Comparison of ENCODE assay signal across 21 cellular contexts in genomic region chr16:57588821-57589220, GRCh38. TPM values are rescaled to one million over a fixed set of nuclear protein-coding genes. Genes with fewer than 3 reads are reported as not detected.
A peak's percentile ranks its signal among the peaks of the same experiment; 100 is the strongest.
DNase-seq lines count a peak whose midpoint lies in the region; ATAC-seq and TF ChIP-seq lines count a peak whose summit lies in the region.
"Had no signal": no experiment of that assay in that cellular context is flagged by ENCODE, and none has a peak within 500 bp of the region (broad histone marks: within the 10 kb centered on the region; RNA-seq: fewer than 3 reads in every experiment).

No MANE protein-coding gene starts in this region.

- H3K27ac ChIP-seq in sigmoid colon, result no peak overlapping the region
- H3K27ac ChIP-seq: SJCRH30 had no signal

- H3K4me1 ChIP-seq in sigmoid colon, result peaks cover 0 to 8% (median 3%) of the 10 kb centered on the region in 4 donors
- H3K4me1 ChIP-seq: SJCRH30 had no signal

- H3K36me3 ChIP-seq in sigmoid colon, result no peaks in the 10 kb centered on the region
- H3K36me3 ChIP-seq: SJCRH30 had no signal

- no peak for ATAC-seq in activated CD8-positive, alpha-beta memory T cell treated with anti-CD3 and anti-CD28 coated beads, Interleukin-2, amount 10 ng/mL, durations not matched to agents 7 days and 5 days
- ATAC-seq in activated CD8-positive, alpha-beta T cell treated with anti-CD3 and anti-CD28 coated beads, Interleukin-2, amount 10 ng/mL, durations not matched to agents 7 days and 5 days, result no peak
- ATAC-seq in left lobe of liver (no peak), GM21367 (IDR thresholded peaks at IDR 0.05; ENCODE audit: unreplicated experiment) (no peak)
- ATAC-seq: CD8-positive, alpha-beta T cell; Panc1 had no signal

- H3K4me3 ChIP-seq in sigmoid colon, result no peak overlapping the region
- H3K4me3 ChIP-seq: SJCRH30 had no signal

- DNase-seq in activated CD8-positive, alpha-beta memory T cell treated with anti-CD3 and anti-CD28 coated beads, Interleukin-2, amount 10 ng/mL, durations not matched to agents 7 days and 5 days, result peak; percentile 39
- DNase-seq in activated CD8-positive, alpha-beta memory T cell treated with anti-CD3 and anti-CD28 coated beads, Interleukin-2, amount 50 U/mL, for 4 hours, result no peak
- no peak for DNase-seq in activated CD8-positive, alpha-beta T cell treated with anti-CD3 and anti-CD28 coated beads, Interleukin-2, amount 10 ng/mL, durations not matched to agents 7 days and 5 days
- peak; percentile 19 for DNase-seq in left lobe of liver (ENCODE audit: low spot score)
- DNase-seq in sigmoid colon, result peak; percentile 5
- no peak for DNase-seq in COLO668 (lab: John Stamatoyannopoulos, UW; ENCODE audit: unreplicated experiment)
- no peak for DNase-seq in NCI-H524 (lab: John Stamatoyannopoulos, UW)
- DNase-seq: AML-193, C1 segment of cervical spinal cord, GDM1, Karpas-422, MV-4-11, NCI-H1694, SJCRH30 had no signal

- CTCF ChIA-PET in activated CD8-positive, alpha-beta memory T cell treated with anti-CD3 and anti-CD28 coated beads, Interleukin-2, amount 10 ng/mL, durations not matched to agents 7 days and 5 days (lab: Charles Lee), result interaction anchor here (1.0 to 27.4 kb wide), 5 partner anchors 10 to 62 kb away, joined by 3 to 559 read pairs (median 210); partner anchors contain the start of gene ADGRG5
- CTCF ChIA-PET in activated CD8-positive, alpha-beta T cell treated with anti-CD3 and anti-CD28 coated beads, Interleukin-2, amount 10 ng/mL, durations not matched to agents 7 days and 5 days (lab: Charles Lee), result interaction anchor here (0.7 to 7.7 kb wide), 4 partner anchors 10 to 60 kb away, joined by 3 to 179 read pairs (median 75); no protein-coding TSS in a partner anchor

- 84% methylated on average over 6 of the region's 6 CpGs for WGBS in sigmoid colon, 2 donors

- intact Hi-C loops in sigmoid colon (cut with DNase I), result no loop called here

- peaks cover 0 to 9% (median 9%) of the 10 kb centered on the region in 3 donors for H3K27me3 ChIP-seq in sigmoid colon

- peak overlapping the region; percentile 77 for H3K27ac Mint-ChIP-seq in activated CD8-positive, alpha-beta memory T cell treated with anti-CD3 and anti-CD28 coated beads, Interleukin-2, amount 10 ng/mL, durations not matched to agents 7 days and 5 days
- H3K27ac Mint-ChIP-seq in activated CD8-positive, alpha-beta T cell treated with anti-CD3 and anti-CD28 coated beads, Interleukin-2, amount 10 ng/mL, durations not matched to agents 7 days and 5 days, result peak overlapping the region; percentile 41

- no peaks in the 10 kb centered on the region for H3K9me3 Mint-ChIP-seq in activated CD8-positive, alpha-beta memory T cell treated with anti-CD3 and anti-CD28 coated beads, Interleukin-2, amount 10 ng/mL, durations not matched to agents 7 days and 5 days (ENCODE audit: low read depth)
- H3K9me3 Mint-ChIP-seq in activated CD8-positive, alpha-beta T cell treated with anti-CD3 and anti-CD28 coated beads, Interleukin-2, amount 10 ng/mL, durations not matched to agents 7 days and 5 days (ENCODE audit: insufficient read depth), result peaks cover 8% of the 10 kb centered on the region
- H3K9me3 Mint-ChIP-seq: CD8-positive, alpha-beta T cell had no signal

- no peaks in the 10 kb centered on the region for H3K27me3 Mint-ChIP-seq in activated CD8-positive, alpha-beta memory T cell treated with anti-CD3 and anti-CD28 coated beads, Interleukin-2, amount 10 ng/mL, durations not matched to agents 7 days and 5 days
- H3K27me3 Mint-ChIP-seq in activated CD8-positive, alpha-beta T cell treated with anti-CD3 and anti-CD28 coated beads, Interleukin-2, amount 10 ng/mL, durations not matched to agents 7 days and 5 days (ENCODE audit: low read depth), result no peaks in the 10 kb centered on the region

- peaks cover 9% of the 10 kb centered on the region for H3K36me3 Mint-ChIP-seq in activated CD8-positive, alpha-beta memory T cell treated with anti-CD3 and anti-CD28 coated beads, Interleukin-2, amount 10 ng/mL, durations not matched to agents 7 days and 5 days
- peaks cover 22% of the 10 kb centered on the region for H3K36me3 Mint-ChIP-seq in activated CD8-positive, alpha-beta T cell treated with anti-CD3 and anti-CD28 coated beads, Interleukin-2, amount 10 ng/mL, durations not matched to agents 7 days and 5 days (ENCODE audit: low read depth)
- H3K36me3 Mint-ChIP-seq: CD8-positive, alpha-beta T cell had no signal

- TF ChIP-seq POLR2A in sigmoid colon (IDR thresholded peaks at IDR 0.05), result no peak

- POLR2A ChIA-PET in activated CD8-positive, alpha-beta T cell treated with anti-CD3 and anti-CD28 coated beads, Interleukin-2, amount 10 ng/mL, durations not matched to agents 7 days and 5 days (lab: Charles Lee), result interaction anchor here (0.6 kb wide), 1 partner anchor 966 kb away, joined by 4 read pairs; no protein-coding TSS in a partner anchor

- no peak overlapping the region for H3K4me3 Mint-ChIP-seq in activated CD8-positive, alpha-beta memory T cell treated with anti-CD3 and anti-CD28 coated beads, Interleukin-2, amount 10 ng/mL, durations not matched to agents 7 days and 5 days
- H3K4me3 Mint-ChIP-seq in activated CD8-positive, alpha-beta T cell treated with anti-CD3 and anti-CD28 coated beads, Interleukin-2, amount 10 ng/mL, durations not matched to agents 7 days and 5 days, result no peak overlapping the region
- H3K4me3 Mint-ChIP-seq: CD8-positive, alpha-beta T cell had no signal

- no peak for TF ChIP-seq CTCF in sigmoid colon (IDR thresholded peaks at IDR 0.05)

- TF ChIP-seq EP300 in sigmoid colon (IDR thresholded peaks at IDR 0.05), result no peak

- H3K4me1 Mint-ChIP-seq in activated CD8-positive, alpha-beta memory T cell treated with anti-CD3 and anti-CD28 coated beads, Interleukin-2, amount 10 ng/mL, durations not matched to agents 7 days and 5 days, result peaks cover 66% of the 10 kb centered on the region
- H3K4me1 Mint-ChIP-seq in activated CD8-positive, alpha-beta T cell treated with anti-CD3 and anti-CD28 coated beads, Interleukin-2, amount 10 ng/mL, durations not matched to agents 7 days and 5 days (ENCODE audit: low read depth), result peaks cover 79% of the 10 kb centered on the region

- no peaks in the 10 kb centered on the region for H3K9me3 ChIP-seq in sigmoid colon
- H3K9me3 ChIP-seq: SJCRH30 had no signal

RNA-seq across cellular contexts. Expression of gene ADGRG1, which starts 39.6 kb away (rescaled TPM):
- 10 to 100 TPM in 1 of 2 experiments, 1 to 10 TPM in 1; 7.3 to 19.9 TPM for total RNA-seq in activated CD8-positive, alpha-beta memory T cell treated with anti-CD3 and anti-CD28 coated beads, Interleukin-2, amount 10 ng/mL, durations not matched to agents 7 days and 5 days
- 1 to 10 TPM; 3.3 to 3.7 TPM for total RNA-seq in activated CD8-positive, alpha-beta T cell treated with anti-CD3 and anti-CD28 coated beads, Interleukin-2, amount 10 ng/mL, durations not matched to agents 7 days and 5 days
- total RNA-seq in left lobe of liver (5.1 TPM), sigmoid colon (1 to 10 TPM; 5.0 to 8.0 (median 6.7) TPM)
- polyA plus RNA-seq in sigmoid colon, result 10 to 100 TPM in 1 of 3 donors, 1 to 10 TPM in 2; 5.3 to 36.3 (median 7.8) TPM

RNA-seq across cellular contexts. Expression of gene ADGRG5, which starts 46.4 kb away (rescaled TPM):
- 10 to 100 TPM; 34.4 to 47.9 TPM for total RNA-seq in activated CD8-positive, alpha-beta memory T cell treated with anti-CD3 and anti-CD28 coated beads, Interleukin-2, amount 10 ng/mL, durations not matched to agents 7 days and 5 days
- 10 to 100 TPM; 16.0 to 18.1 TPM for total RNA-seq in activated CD8-positive, alpha-beta T cell treated with anti-CD3 and anti-CD28 coated beads, Interleukin-2, amount 10 ng/mL, durations not matched to agents 7 days and 5 days
- total RNA-seq in left lobe of liver, result 0.10 TPM
- under 1 TPM in 1 of 4 donors, not detected in 3; 0.36 TPM for total RNA-seq in sigmoid colon
- polyA plus RNA-seq in sigmoid colon, result 1 to 10 TPM in 1 of 3 donors, under 1 TPM in 2; 0.60 to 4.0 (median 0.69) TPM
- total RNA-seq: A172, H4, NCI-H460, SJCRH30 had no signal
- polyA plus RNA-seq: AG04450 had no signal

RNA-seq across cellular contexts. Expression of gene CCDC102A, which starts 52.5 kb away (rescaled TPM):
- 10 to 100 TPM; 19.7 to 20.2 TPM for total RNA-seq in activated CD8-positive, alpha-beta memory T cell treated with anti-CD3 and anti-CD28 coated beads, Interleukin-2, amount 10 ng/mL, durations not matched to agents 7 days and 5 days
- total RNA-seq in activated CD8-positive, alpha-beta T cell treated with anti-CD3 and anti-CD28 coated beads, Interleukin-2, amount 10 ng/mL, durations not matched to agents 7 days and 5 days, result 10 to 100 TPM; 16.3 to 18.2 TPM
- total RNA-seq in left lobe of liver, result 0.83 TPM
- 10 to 100 TPM; 17.8 to 46.8 (median 21.0) TPM for total RNA-seq in sigmoid colon
- 1 to 10 TPM; 1.6 to 4.0 (median 2.4) TPM for polyA plus RNA-seq in sigmoid colon

Comparison
In these comparisons a context has a peak if more than half of its experiments do, and no peak if none do; other contexts are left out.
1. DNase-seq: peak in activated CD8-positive, alpha-beta memory T cell treated with anti-CD3 and anti-CD28 coated beads, Interleukin-2, amount 10 ng/mL, durations not matched to agents 7 days and 5 days (single experiment), left lobe of liver (single experiment) and sigmoid colon (single experiment); none in activated CD8-positive, alpha-beta memory T cell treated with anti-CD3 and anti-CD28 coated beads, Interleukin-2, amount 50 U/mL, for 4 hours (single experiment), activated CD8-positive, alpha-beta T cell treated with anti-CD3 and anti-CD28 coated beads, Interleukin-2, amount 10 ng/mL, durations not matched to agents 7 days and 5 days (single experiment), COLO668 (single experiment) and NCI-H524 (0 of 2).
2. RNA of gene ADGRG5, which starts 46.4 kb away (total RNA-seq): 34.4 to 47.9 TPM in activated CD8-positive, alpha-beta memory T cell treated with anti-CD3 and anti-CD28 coated beads, Interleukin-2, amount 10 ng/mL, durations not matched to agents 7 days and 5 days and 16.0 to 18.1 TPM in activated CD8-positive, alpha-beta T cell treated with anti-CD3 and anti-CD28 coated beads, Interleukin-2, amount 10 ng/mL, durations not matched to agents 7 days and 5 days; 0.10 TPM in left lobe of liver (single experiment) and 0.36 TPM in sigmoid colon; every median in the first group is over 10 times any median in the second.